ENCODE assay signal across 8 cellular contexts in the genomic region with DNA sequence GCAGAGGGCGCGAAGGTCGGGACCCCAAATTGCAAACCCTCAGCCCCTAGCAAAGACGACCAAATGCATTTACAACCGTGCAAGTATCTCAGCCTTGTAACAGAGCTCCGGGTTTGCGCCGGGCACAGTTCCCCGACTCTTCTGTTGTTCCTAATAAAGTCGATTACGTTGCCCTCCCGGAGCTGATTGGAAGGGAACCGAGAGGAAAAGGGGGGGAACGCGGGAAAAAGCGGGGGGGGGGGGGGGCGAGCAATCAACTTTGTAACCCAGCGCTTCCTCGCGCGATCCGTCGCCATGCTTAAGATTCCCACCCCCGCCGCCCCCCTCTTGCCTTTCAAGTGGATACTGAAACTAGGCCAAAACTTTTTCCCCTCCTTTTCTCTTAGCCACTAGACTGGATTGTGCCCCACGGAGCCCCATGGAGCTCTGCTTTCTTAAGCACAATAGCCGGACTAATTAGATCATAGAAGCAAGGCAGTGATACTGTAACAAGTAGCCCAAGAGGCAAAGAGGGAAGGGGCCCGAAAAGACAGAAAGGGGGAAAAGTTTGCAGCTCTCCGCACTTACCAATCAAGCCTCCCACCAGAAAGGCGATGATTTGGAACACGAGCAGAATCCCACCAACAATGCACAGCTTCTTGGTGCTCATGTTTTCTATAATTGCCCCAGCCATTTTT. TPM values are rescaled to one million over a fixed set of nuclear protein-coding genes. Genes with fewer than 3 reads are reported as not detected.
A peak's percentile ranks its signal among the peaks of the same experiment; 100 is the strongest.
DNase-seq lines count a peak whose midpoint lies in the region; ATAC-seq and TF ChIP-seq lines count a peak whose summit lies in the region.

No MANE protein-coding gene starts in this region.

- peak overlapping the region; percentile 80 for H3K27ac ChIP-seq in SK-N-MC
- no peak overlapping the region for H3K27ac ChIP-seq in naive thymus-derived CD4-positive, alpha-beta T cell (ENCODE audit: low read depth, low read length)

- H3K4me3 ChIP-seq in SK-N-MC = peak overlapping the region; percentile 78
- H3K4me3 ChIP-seq in fibroblast of pulmonary artery (replicated peaks; ENCODE audit: low read depth, low read length) = peak overlapping the region; percentile 95
- H3K4me3 ChIP-seq in naive thymus-derived CD4-positive, alpha-beta T cell (ENCODE audit: low read length) = no peak overlapping the region

- peaks cover 2% of the 10 kb centered on the region for H3K36me3 Mint-ChIP-seq in activated CD4-positive, alpha-beta T cell treated with anti-CD3 and anti-CD28 coated beads, Interleukin-2, amount 10 ng/mL, durations not matched to agents 24 days and 14 days (ENCODE audit: low read depth)
- peaks cover 0 to 4% (median 0%) of the 10 kb centered on the region in 5 donors for H3K36me3 Mint-ChIP-seq in naive thymus-derived CD4-positive, alpha-beta T cell
- no peaks in the 10 kb centered on the region for H3K36me3 Mint-ChIP-seq in activated CD8-positive, alpha-beta T cell treated with anti-CD3 and anti-CD28 coated beads for 36 hours (ENCODE audit: low read depth)

- H3K27me3 ChIP-seq in naive thymus-derived CD4-positive, alpha-beta T cell (ENCODE audit: control insufficient read depth in 2 of 2, insufficient read depth in 2 of 2, low read length in 2 of 2) = peaks cover 0 to 15% of the 10 kb centered on the region in 2 donors

- H3K4me3 Mint-ChIP-seq in activated CD4-positive, alpha-beta T cell treated with anti-CD3 and anti-CD28 coated beads, Interleukin-2, amount 10 ng/mL, durations not matched to agents 24 days and 14 days = peak overlapping the region; percentile 59
- H3K4me3 Mint-ChIP-seq in naive thymus-derived CD4-positive, alpha-beta T cell = peak overlapping the region; percentile 5 to 74 (median 42)
- no peak overlapping the region for H3K4me3 Mint-ChIP-seq in activated CD8-positive, alpha-beta T cell treated with anti-CD3 and anti-CD28 coated beads for 36 hours

- TF ChIP-seq CTCF in fibroblast of pulmonary artery (IDR thresholded peaks at IDR 0.05; ENCODE audit: low read length, missing control alignments) = no peak
- no peak for TF ChIP-seq CTCF in activated CD8-positive, alpha-beta T cell treated with anti-CD3 and anti-CD28 coated beads for 36 hours (IDR thresholded peaks at IDR 0.05)

- H3K9ac ChIP-seq in SK-N-MC (ENCODE audit: insufficient read length) = peak overlapping the region; percentile 88

- intact Hi-C loops in activated CD4-positive, alpha-beta T cell treated with anti-CD3 and anti-CD28 coated beads, Interleukin-2, amount 10 ng/mL, durations not matched to agents 24 days and 14 days (cut with micrococcal nuclease) = no loop called here
- intact Hi-C loops in naive thymus-derived CD4-positive, alpha-beta T cell (cut with micrococcal nuclease) = no loop called here
- intact Hi-C loops in activated CD8-positive, alpha-beta T cell treated with anti-CD3 and anti-CD28 coated beads for 36 hours (cut with micrococcal nuclease) = no loop called here

- peaks cover 6% of the 10 kb centered on the region for H3K4me1 Mint-ChIP-seq in activated CD4-positive, alpha-beta T cell treated with anti-CD3 and anti-CD28 coated beads, Interleukin-2, amount 10 ng/mL, durations not matched to agents 24 days and 14 days
- H3K4me1 Mint-ChIP-seq in naive thymus-derived CD4-positive, alpha-beta T cell = peaks cover 5 to 24% (median 14%) of the 10 kb centered on the region in 7 donors
- H3K4me1 Mint-ChIP-seq in activated CD8-positive, alpha-beta T cell treated with anti-CD3 and anti-CD28 coated beads for 36 hours (ENCODE audit: low read depth) = peaks cover 11% of the 10 kb centered on the region

- peaks cover 12% of the 10 kb centered on the region for H3K36me3 ChIP-seq in SK-N-MC (ENCODE audit: insufficient read depth, low read length)
- no peaks in the 10 kb centered on the region for H3K36me3 ChIP-seq in naive thymus-derived CD4-positive, alpha-beta T cell (ENCODE audit: control insufficient read depth in 2 of 3, insufficient read depth in 3 of 3, low read length in 3 of 3)

- POLR2A ChIA-PET in naive thymus-derived CD4-positive, alpha-beta T cell (lab: Charles Lee) = no interaction called here
- POLR2A ChIA-PET in activated CD8-positive, alpha-beta T cell treated with anti-CD3 and anti-CD28 coated beads for 36 hours (lab: Charles Lee) = interaction anchor here (0.6 kb wide), 2 partner anchors 265 to 659 kb away, joined by 4 to 5 read pairs; no protein-coding TSS in a partner anchor

- H3K27me3 Mint-ChIP-seq in activated CD4-positive, alpha-beta T cell treated with anti-CD3 and anti-CD28 coated beads, Interleukin-2, amount 10 ng/mL, durations not matched to agents 24 days and 14 days = peaks cover 68% of the 10 kb centered on the region
- peaks cover 48 to 66% (median 61%) of the 10 kb centered on the region in 5 donors for H3K27me3 Mint-ChIP-seq in naive thymus-derived CD4-positive, alpha-beta T cell
- peaks cover 57% of the 10 kb centered on the region for H3K27me3 Mint-ChIP-seq in activated CD8-positive, alpha-beta T cell treated with anti-CD3 and anti-CD28 coated beads for 36 hours

- no peak for ATAC-seq in naive thymus-derived CD4-positive, alpha-beta T cell
- ATAC-seq in HG03095 (IDR thresholded peaks at IDR 0.05; ENCODE audit: unreplicated experiment) = no peak
- ATAC-seq in activated CD8-positive, alpha-beta T cell treated with anti-CD3 and anti-CD28 coated beads for 36 hours = no peak

- H3K9me3 ChIP-seq in SK-N-MC (ENCODE audit: low read depth, low read length) = no peaks in the 10 kb centered on the region
- no peaks in the 10 kb centered on the region for H3K9me3 ChIP-seq in naive thymus-derived CD4-positive, alpha-beta T cell (ENCODE audit: control insufficient read depth in 2 of 3, low read length in 3 of 3)

- peaks cover 7% of the 10 kb centered on the region for H3K9me3 Mint-ChIP-seq in activated CD4-positive, alpha-beta T cell treated with anti-CD3 and anti-CD28 coated beads, Interleukin-2, amount 10 ng/mL, durations not matched to agents 24 days and 14 days
- H3K9me3 Mint-ChIP-seq in naive thymus-derived CD4-positive, alpha-beta T cell = peaks cover 0 to 6% (median 0%) of the 10 kb centered on the region in 11 donors
- H3K9me3 Mint-ChIP-seq in activated CD8-positive, alpha-beta T cell treated with anti-CD3 and anti-CD28 coated beads for 36 hours = no peaks in the 10 kb centered on the region

- H3K4me1 ChIP-seq in naive thymus-derived CD4-positive, alpha-beta T cell (ENCODE audit: control insufficient read depth in 2 of 2, insufficient read depth in 2 of 2, low read length in 2 of 2) = no peaks in the 10 kb centered on the region

- CTCF ChIA-PET in naive thymus-derived CD4-positive, alpha-beta T cell (lab: Charles Lee) = no interaction called here
- CTCF ChIA-PET in activated CD8-positive, alpha-beta T cell treated with anti-CD3 and anti-CD28 coated beads for 36 hours (lab: Charles Lee) = no interaction called here

- H3K27ac Mint-ChIP-seq in activated CD4-positive, alpha-beta T cell treated with anti-CD3 and anti-CD28 coated beads, Interleukin-2, amount 10 ng/mL, durations not matched to agents 24 days and 14 days = no peak overlapping the region
- H3K27ac Mint-ChIP-seq in naive thymus-derived CD4-positive, alpha-beta T cell = no peak overlapping the region
- no peak overlapping the region for H3K27ac Mint-ChIP-seq in activated CD8-positive, alpha-beta T cell treated with anti-CD3 and anti-CD28 coated beads for 36 hours

- no peak for DNase-seq in activated CD4-positive, alpha-beta T cell treated with anti-CD3 and anti-CD28 coated beads, Interleukin-2, amount 10 ng/mL, durations not matched to agents 24 days and 14 days
- DNase-seq in activated CD4-positive, alpha-beta T cell treated with anti-CD3 and anti-CD28 coated beads for 48 hours = no peak
- no peak for DNase-seq in SK-N-MC (ENCODE audit: low read depth, low spot score)
- peak; percentile 76 for DNase-seq in fibroblast of pulmonary artery (ENCODE audit: low read depth)
- no peak for DNase-seq in naive thymus-derived CD4-positive, alpha-beta T cell
- no peak for DNase-seq in AML-193 (lab: John Stamatoyannopoulos, UW)
- no peak for DNase-seq in activated CD8-positive, alpha-beta T cell treated with anti-CD3 and anti-CD28 coated beads for 36 hours

RNA-seq across cellular contexts. Expression of gene WLS, which starts 0.6 kb away (rescaled TPM):
- 0.19 TPM in 1 of 2 replicates, not detected in the other for total RNA-seq in activated CD4-positive, alpha-beta T cell treated with anti-CD3 and anti-CD28 coated beads, Interleukin-2, amount 10 ng/mL, durations not matched to agents 24 days and 14 days
- total RNA-seq in naive thymus-derived CD4-positive, alpha-beta T cell = 10 to 100 TPM in 1 of 5 experiments, under 1 TPM in 2, not detected in 2; 0.50 to 12.2 (median 0.62) TPM
- not detected for polyA plus RNA-seq in naive thymus-derived CD4-positive, alpha-beta T cell
- not detected for total RNA-seq in activated CD8-positive, alpha-beta T cell treated with anti-CD3 and anti-CD28 coated beads for 36 hours
